ENCODE assay signal across 18 cellular contexts in genomic region chr5:11248958-11249357, GRCh38.
"Had no signal": no experiment of that assay in that cellular context is flagged by ENCODE, and none has a peak within 500 bp of the region (broad histone marks: within the 10 kb centered on the region; RNA-seq: fewer than 3 reads in every experiment).

No MANE protein-coding gene starts in this region.

- ATAC-seq: effector memory CD8-positive, alpha-beta T cell; gastrocnemius medialis; left cardiac atrium; left ventricle myocardium superior; naive thymus-derived CD8-positive, alpha-beta T cell; stimulated activated naive B cell treated with anti-CD40 and anti-IgM and Interleukin-4, amounts not matched to agents 10 μg/mL and 1 μg/mL and 100 μg/mL, for 72 hours; stimulated activated naive CD8-positive, alpha-beta T cell treated with anti-CD3 and anti-CD28 coated beads, Interleukin-15, amount 100 ng/mL, for 72 hours had no signal

- DNase-seq: effector memory CD8-positive, alpha-beta T cell; gastrocnemius medialis; kidney; left cardiac atrium; left ventricle myocardium superior; mesendoderm; naive thymus-derived CD8-positive, alpha-beta T cell; posterior cingulate gyrus; sigmoid colon; stimulated activated CD4-positive, alpha-beta T cell treated with anti-CD3 and anti-CD28 coated beads, Interleukin-2, amount 100 ng/mL, for 24 hours; stimulated activated CD4-positive, alpha-beta T cell treated with anti-CD3 and anti-CD28 coated beads, Interleukin-4, amount 100 ng/mL, for 4 hours; stimulated activated naive B cell treated with anti-CD40 and anti-IgM and Interleukin-4, amounts not matched to agents 10 μg/mL and 1 μg/mL and 100 μg/mL, for 72 hours; stimulated activated naive CD8-positive, alpha-beta T cell treated with anti-CD3 and anti-CD28 coated beads, Interleukin-15, amount 100 ng/mL, for 72 hours; testis; transverse colon had no signal

- H3K4me1 ChIP-seq: esophagus muscularis mucosa, gastrocnemius medialis, sigmoid colon, testis, transverse colon had no signal

- H3K4me3 ChIP-seq: esophagus muscularis mucosa, gastrocnemius medialis, right atrium auricular region, sigmoid colon, skin epidermis, testis, transverse colon had no signal

- H3K9me3 ChIP-seq: esophagus muscularis mucosa, gastrocnemius medialis, right atrium auricular region, sigmoid colon, testis, transverse colon had no signal

- H3K27me3 ChIP-seq: esophagus muscularis mucosa, gastrocnemius medialis, right atrium auricular region, sigmoid colon, testis, transverse colon had no signal

- H3K36me3 ChIP-seq: esophagus muscularis mucosa, gastrocnemius medialis, right atrium auricular region, sigmoid colon, transverse colon had no signal
